ENCODE assay signal across 1 cellular context in the genomic region with DNA sequence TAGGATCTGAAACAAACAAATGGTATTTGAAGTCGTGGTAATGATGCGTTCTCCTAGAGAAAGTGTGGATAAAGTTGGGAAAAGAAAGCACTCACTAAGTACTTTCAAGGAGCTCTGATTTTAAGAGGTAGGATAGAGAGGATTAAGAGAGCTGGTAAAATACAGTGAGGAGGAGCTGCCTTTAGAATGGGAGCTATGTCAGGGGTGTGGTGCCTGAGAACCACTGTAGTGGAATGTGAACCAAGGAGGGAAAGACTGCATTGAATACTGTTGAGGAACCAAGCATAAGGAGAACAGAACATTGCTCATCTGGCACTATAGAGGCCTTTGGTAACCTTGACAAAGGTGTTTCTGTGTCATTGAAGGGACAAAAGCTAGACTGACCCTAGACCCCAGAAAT.
TF ChIP-seq lines count a peak whose summit lies in the region.

No MANE protein-coding gene starts in this region.

TF ChIP-seq in GM23338, 12 proteins besides CTCF, POLR2A, EP300 and RAD21:
- TF ChIP-seq, protein P1, sequence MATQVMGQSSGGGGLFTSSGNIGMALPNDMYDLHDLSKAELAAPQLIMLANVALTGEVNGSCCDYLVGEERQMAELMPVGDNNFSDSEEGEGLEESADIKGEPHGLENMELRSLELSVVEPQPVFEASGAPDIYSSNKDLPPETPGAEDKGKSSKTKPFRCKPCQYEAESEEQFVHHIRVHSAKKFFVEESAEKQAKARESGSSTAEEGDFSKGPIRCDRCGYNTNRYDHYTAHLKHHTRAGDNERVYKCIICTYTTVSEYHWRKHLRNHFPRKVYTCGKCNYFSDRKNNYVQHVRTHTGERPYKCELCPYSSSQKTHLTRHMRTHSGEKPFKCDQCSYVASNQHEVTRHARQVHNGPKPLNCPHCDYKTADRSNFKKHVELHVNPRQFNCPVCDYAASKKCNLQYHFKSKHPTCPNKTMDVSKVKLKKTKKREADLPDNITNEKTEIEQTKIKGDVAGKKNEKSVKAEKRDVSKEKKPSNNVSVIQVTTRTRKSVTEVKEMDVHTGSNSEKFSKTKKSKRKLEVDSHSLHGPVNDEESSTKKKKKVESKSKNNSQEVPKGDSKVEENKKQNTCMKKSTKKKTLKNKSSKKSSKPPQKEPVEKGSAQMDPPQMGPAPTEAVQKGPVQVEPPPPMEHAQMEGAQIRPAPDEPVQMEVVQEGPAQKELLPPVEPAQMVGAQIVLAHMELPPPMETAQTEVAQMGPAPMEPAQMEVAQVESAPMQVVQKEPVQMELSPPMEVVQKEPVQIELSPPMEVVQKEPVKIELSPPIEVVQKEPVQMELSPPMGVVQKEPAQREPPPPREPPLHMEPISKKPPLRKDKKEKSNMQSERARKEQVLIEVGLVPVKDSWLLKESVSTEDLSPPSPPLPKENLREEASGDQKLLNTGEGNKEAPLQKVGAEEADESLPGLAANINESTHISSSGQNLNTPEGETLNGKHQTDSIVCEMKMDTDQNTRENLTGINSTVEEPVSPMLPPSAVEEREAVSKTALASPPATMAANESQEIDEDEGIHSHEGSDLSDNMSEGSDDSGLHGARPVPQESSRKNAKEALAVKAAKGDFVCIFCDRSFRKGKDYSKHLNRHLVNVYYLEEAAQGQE (IDR thresholded peaks at IDR 0.05; ENCODE audit: unreplicated experiment): no peak
- TF ChIP-seq EZH2 (IDR thresholded peaks at IDR 0.05; ENCODE audit: low read depth, unreplicated experiment) (no peak), POLR2AphosphoS5 (IDR thresholded peaks at IDR 0.05; ENCODE audit: low read depth) (no peak), ZNF331 (CRISPR knock-in tag; IDR thresholded peaks at IDR 0.05; ENCODE audit: low read depth) (no peak), JUNB (IDR thresholded peaks at IDR 0.05; ENCODE audit: unreplicated experiment) (no peak), NANOG (IDR thresholded peaks at IDR 0.05; ENCODE audit: borderline replicate concordance) (no peak), STAT1 (IDR thresholded peaks at IDR 0.05; ENCODE audit: unreplicated experiment) (no peak), EZH2phosphoT487 (IDR thresholded peaks at IDR 0.05; ENCODE audit: unreplicated experiment) (no peak), CREB1 (CRISPR knock-in tag; IDR thresholded peaks at IDR 0.05; ENCODE audit: low read depth) (no peak)
- TF ChIP-seq, protein P2, sequence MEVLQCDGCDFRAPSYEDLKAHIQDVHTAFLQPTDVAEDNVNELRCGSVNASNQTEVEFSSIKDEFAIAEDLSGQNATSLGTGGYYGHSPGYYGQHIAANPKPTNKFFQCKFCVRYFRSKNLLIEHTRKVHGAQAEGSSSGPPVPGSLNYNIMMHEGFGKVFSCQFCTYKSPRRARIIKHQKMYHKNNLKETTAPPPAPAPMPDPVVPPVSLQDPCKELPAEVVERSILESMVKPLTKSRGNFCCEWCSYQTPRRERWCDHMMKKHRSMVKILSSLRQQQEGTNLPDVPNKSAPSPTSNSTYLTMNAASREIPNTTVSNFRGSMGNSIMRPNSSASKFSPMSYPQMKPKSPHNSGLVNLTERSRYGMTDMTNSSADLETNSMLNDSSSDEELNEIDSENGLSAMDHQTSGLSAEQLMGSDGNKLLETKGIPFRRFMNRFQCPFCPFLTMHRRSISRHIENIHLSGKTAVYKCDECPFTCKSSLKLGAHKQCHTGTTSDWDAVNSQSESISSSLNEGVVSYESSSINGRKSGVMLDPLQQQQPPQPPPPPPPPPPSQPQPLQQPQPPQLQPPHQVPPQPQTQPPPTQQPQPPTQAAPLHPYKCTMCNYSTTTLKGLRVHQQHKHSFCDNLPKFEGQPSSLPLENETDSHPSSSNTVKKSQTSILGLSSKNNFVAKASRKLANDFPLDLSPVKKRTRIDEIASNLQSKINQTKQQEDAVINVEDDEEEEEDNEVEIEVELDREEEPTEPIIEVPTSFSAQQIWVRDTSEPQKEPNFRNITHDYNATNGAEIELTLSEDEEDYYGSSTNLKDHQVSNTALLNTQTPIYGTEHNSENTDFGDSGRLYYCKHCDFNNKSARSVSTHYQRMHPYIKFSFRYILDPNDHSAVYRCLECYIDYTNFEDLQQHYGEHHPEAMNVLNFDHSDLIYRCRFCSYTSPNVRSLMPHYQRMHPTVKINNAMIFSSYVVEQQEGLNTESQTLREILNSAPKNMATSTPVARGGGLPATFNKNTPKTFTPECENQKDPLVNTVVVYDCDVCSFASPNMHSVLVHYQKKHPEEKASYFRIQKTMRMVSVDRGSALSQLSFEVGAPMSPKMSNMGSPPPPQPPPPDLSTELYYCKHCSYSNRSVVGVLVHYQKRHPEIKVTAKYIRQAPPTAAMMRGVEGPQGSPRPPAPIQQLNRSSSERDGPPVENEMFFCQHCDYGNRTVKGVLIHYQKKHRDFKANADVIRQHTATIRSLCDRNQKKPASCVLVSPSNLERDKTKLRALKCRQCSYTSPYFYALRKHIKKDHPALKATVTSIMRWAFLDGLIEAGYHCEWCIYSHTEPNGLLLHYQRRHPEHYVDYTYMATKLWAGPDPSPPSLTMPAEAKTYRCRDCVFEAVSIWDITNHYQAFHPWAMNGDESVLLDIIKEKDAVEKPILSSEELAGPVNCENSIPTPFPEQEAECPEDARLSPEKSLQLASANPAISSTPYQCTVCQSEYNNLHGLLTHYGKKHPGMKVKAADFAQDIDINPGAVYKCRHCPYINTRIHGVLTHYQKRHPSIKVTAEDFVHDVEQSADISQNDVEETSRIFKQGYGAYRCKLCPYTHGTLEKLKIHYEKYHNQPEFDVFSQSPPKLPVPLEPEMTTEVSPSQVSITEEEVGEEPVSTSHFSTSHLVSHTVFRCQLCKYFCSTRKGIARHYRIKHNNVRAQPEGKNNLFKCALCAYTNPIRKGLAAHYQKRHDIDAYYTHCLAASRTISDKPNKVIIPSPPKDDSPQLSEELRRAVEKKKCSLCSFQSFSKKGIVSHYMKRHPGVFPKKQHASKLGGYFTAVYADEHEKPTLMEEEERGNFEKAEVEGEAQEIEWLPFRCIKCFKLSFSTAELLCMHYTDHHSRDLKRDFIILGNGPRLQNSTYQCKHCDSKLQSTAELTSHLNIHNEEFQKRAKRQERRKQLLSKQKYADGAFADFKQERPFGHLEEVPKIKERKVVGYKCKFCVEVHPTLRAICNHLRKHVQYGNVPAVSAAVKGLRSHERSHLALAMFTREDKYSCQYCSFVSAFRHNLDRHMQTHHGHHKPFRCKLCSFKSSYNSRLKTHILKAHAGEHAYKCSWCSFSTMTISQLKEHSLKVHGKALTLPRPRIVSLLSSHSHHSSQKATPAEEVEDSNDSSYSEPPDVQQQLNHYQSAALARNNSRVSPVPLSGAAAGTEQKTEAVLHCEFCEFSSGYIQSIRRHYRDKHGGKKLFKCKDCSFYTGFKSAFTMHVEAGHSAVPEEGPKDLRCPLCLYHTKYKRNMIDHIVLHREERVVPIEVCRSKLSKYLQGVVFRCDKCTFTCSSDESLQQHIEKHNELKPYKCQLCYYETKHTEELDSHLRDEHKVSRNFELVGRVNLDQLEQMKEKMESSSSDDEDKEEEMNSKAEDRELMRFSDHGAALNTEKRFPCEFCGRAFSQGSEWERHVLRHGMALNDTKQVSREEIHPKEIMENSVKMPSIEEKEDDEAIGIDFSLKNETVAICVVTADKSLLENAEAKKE (CRISPR knock-in tag; IDR thresholded peaks at IDR 0.05): no peak
- TF ChIP-seq, protein P3, sequence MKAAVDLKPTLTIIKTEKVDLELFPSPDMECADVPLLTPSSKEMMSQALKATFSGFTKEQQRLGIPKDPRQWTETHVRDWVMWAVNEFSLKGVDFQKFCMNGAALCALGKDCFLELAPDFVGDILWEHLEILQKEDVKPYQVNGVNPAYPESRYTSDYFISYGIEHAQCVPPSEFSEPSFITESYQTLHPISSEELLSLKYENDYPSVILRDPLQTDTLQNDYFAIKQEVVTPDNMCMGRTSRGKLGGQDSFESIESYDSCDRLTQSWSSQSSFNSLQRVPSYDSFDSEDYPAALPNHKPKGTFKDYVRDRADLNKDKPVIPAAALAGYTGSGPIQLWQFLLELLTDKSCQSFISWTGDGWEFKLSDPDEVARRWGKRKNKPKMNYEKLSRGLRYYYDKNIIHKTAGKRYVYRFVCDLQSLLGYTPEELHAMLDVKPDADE (IDR thresholded peaks at IDR 0.05): no peak
